1 cellular context compared by ENCODE assay signal in genomic region chr12:121015825-121016766, GRCh38.
TF ChIP-seq lines count a peak whose summit lies in the region.

TSS of gene C12orf43 (minus strand) at chr12:121016487. CDS start at chr12:121016474, 13 bp downstream.

TF ChIP-seq in HEK293, 187 proteins besides CTCF, POLR2A, EP300 and RAD21 (continued from another document):
- TF ChIP-seq ZSCAN18 (tag by site-specific recombination; IDR thresholded peaks at IDR 0.05) = 0 out of 2 replicates have a peak, but pooled peaks have one; percentile 3
- TF ChIP-seq PRDM10 (tag by site-specific recombination; IDR thresholded peaks at IDR 0.05) = peak; percentile 51; the same call in 1 of the 2 replicates
- TF ChIP-seq ZNF658 (tag by site-specific recombination; IDR thresholded peaks at IDR 0.05) = no peak
- TF ChIP-seq FEZF1 (tag by site-specific recombination; IDR thresholded peaks at IDR 0.05) = no peak
- TF ChIP-seq ZBTB20 (tag by site-specific recombination; IDR thresholded peaks at IDR 0.05) = peak; percentile 81
- TF ChIP-seq ZBTB6 (tag by site-specific recombination; IDR thresholded peaks at IDR 0.05) = no peak
- no peak for TF ChIP-seq ZNF830 (tag by site-specific recombination; IDR thresholded peaks at IDR 0.05; ENCODE audit: low read depth)
- no peak for TF ChIP-seq ZNF624 (tag by site-specific recombination; IDR thresholded peaks at IDR 0.05)
- TF ChIP-seq ZSCAN5A (tag by site-specific recombination; IDR thresholded peaks at IDR 0.05) = no peak
- TF ChIP-seq PRDM4 (tag by site-specific recombination; IDR thresholded peaks at IDR 0.05) = no peak
TF ChIP-seq in HEK293: peak in this region for 32.
